In the genomic region with DNA sequence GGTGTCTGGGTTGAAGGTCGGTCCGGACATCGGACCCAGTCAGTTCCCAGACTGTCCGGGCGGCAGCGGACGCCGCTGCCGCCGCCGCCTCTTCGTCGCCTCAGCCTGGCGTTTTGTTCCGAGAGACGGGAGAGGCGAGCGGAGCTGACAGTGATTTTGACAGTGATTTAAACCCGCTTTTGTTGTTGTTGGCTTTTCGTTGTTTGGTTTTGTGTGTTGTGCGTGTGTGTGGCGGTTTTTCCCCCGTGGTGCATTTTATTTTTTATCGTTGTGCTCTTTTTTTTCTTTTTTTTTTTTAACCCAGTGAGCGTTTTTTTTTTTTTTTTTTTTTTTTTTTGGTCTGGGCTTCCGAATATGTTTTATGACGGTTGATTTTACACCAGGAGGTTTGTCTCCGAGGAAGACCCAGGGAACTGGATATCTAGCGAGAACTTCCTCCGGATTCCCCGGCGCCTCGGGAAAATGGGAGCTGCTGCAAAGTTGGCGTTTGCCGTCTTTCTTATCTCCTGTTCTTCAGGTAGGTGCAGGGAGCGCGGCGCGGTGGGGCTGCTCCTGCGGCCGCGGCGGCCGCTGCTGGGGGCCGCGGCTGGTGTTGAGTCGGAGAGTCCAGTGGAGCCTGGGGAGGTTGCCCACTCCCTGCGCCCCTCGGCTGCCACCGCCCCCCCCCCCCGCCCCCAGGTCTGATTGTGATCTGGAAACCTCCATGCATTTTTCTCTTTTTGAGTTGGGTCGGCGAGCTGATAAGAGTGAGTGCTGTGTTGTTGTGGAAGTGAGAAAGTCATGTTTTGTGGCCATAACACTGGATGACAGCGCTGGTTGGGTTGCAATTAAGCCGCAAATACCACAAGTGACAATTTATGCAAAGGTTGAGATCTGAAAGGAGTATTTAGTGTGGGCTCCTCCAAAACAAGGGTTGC, we compare ENCODE assay signal across 8 cellular contexts. TPM values are rescaled to one million over a fixed set of nuclear protein-coding genes. Genes with fewer than 3 reads are reported as not detected.
DNase-seq lines count a peak whose midpoint lies in the region; ATAC-seq and TF ChIP-seq lines count a peak whose summit lies in the region.

Gene ACVR2A (plus strand): TSS at position 339 of the 917 bp plus-strand sequence. CDS start 124 bp downstream, at position 463.

- intact Hi-C loops in CD8-positive, alpha-beta T cell (cut with DNase I, micrococcal nuclease) = loop anchor here (2.0 to 10.0 kb wide), 9 partner anchors 172 to 1742 kb away; partner anchors contain the start of genes KIF5C (in 2 of the 2), MMADHC (in 2 of the 2), EPC2 (in 1 of the 2) and MBD5 (in 1 of the 2)
- intact Hi-C loops in Panc1 (cut with micrococcal nuclease; ENCODE audit: unreplicated experiment) = no loop called here
- intact Hi-C loops in activated naive CD4-positive, alpha-beta T cell treated with anti-CD3 and anti-CD28 coated beads for 36 hours (cut with micrococcal nuclease) = loop anchor here (1.0 to 5.0 kb wide), 13 partner anchors 40 to 1742 kb away; partner anchors contain the start of genes KIF5C, MBD5 and MMADHC
- intact Hi-C loops in transverse colon (cut with DNase I; ENCODE audit: low total_unique reads) = no loop called here

- H3K27ac ChIP-seq in CD8-positive, alpha-beta T cell (ENCODE audit: low read depth, low read length) = peak within 1 kb of the TSS; percentile 54
- peak within 1 kb of the TSS; percentile 88 for H3K27ac ChIP-seq in Panc1 (ENCODE audit: low read length)
- H3K27ac ChIP-seq in transverse colon = peak within 1 kb of the TSS; percentile 97 to 100 (median 98)

- peaks cover 29% of the 10 kb centered on the region for H3K4me1 Mint-ChIP-seq in CD8-positive, alpha-beta T cell (ENCODE audit: low read depth)
- H3K4me1 Mint-ChIP-seq in activated naive CD4-positive, alpha-beta T cell treated with anti-CD3 and anti-CD28 coated beads for 36 hours (ENCODE audit: low read depth) = peaks cover 31% of the 10 kb centered on the region
- peaks cover 26% of the 10 kb centered on the region for H3K4me1 Mint-ChIP-seq in glutamatergic neuron (ENCODE audit: low read depth, unreplicated experiment)

- TF ChIP-seq POLR2A in transverse colon (IDR thresholded peaks at IDR 0.05) = no peak

- no peaks in the 10 kb centered on the region for H3K36me3 ChIP-seq in CD8-positive, alpha-beta T cell (ENCODE audit: insufficient read depth, low read length)
- H3K36me3 ChIP-seq in Panc1 (ENCODE audit: control insufficient read depth, insufficient read depth, low read length) (peaks cover 5% of the 10 kb centered on the region; the same call in 1 of the 2 replicates), transverse colon (no peaks in the 10 kb centered on the region)

- H3K36me3 Mint-ChIP-seq in CD8-positive, alpha-beta T cell = peaks cover 6% of the 10 kb centered on the region
- peaks cover 2% of the 10 kb centered on the region for H3K36me3 Mint-ChIP-seq in activated naive CD4-positive, alpha-beta T cell treated with anti-CD3 and anti-CD28 coated beads for 36 hours (ENCODE audit: low read depth)
- no peaks in the 10 kb centered on the region for H3K36me3 Mint-ChIP-seq in glutamatergic neuron (ENCODE audit: unreplicated experiment)

- H3K4me1 ChIP-seq in CD8-positive, alpha-beta T cell (ENCODE audit: insufficient read depth, low read length) = peaks cover 19% of the 10 kb centered on the region
- H3K4me1 ChIP-seq in Panc1 (ENCODE audit: control insufficient read depth, insufficient read depth, low read length) = peaks cover 16% of the 10 kb centered on the region
- peaks cover 0 to 42% (median 18%) of the 10 kb centered on the region in 4 donors for H3K4me1 ChIP-seq in transverse colon

- ATAC-seq in CD8-positive, alpha-beta T cell = peak; percentile 24
- peak; percentile 47 for ATAC-seq in GM19397 (IDR thresholded peaks at IDR 0.05; ENCODE audit: unreplicated experiment)
- peak; percentile 43 for ATAC-seq in HG03460 (IDR thresholded peaks at IDR 0.05; ENCODE audit: unreplicated experiment)
- ATAC-seq in Panc1 = peak; percentile 77

- no peaks in the 10 kb centered on the region for H3K9me3 Mint-ChIP-seq in CD8-positive, alpha-beta T cell
- H3K9me3 Mint-ChIP-seq in activated naive CD4-positive, alpha-beta T cell treated with anti-CD3 and anti-CD28 coated beads for 36 hours = no peaks in the 10 kb centered on the region
- peaks cover 13% of the 10 kb centered on the region for H3K9me3 Mint-ChIP-seq in glutamatergic neuron (ENCODE audit: unreplicated experiment)

- POLR2A ChIA-PET in CD8-positive, alpha-beta T cell (lab: Charles Lee) = interaction anchor here (0.7 to 1.5 kb wide), 4 partner anchors 176 to 798 kb away, joined by 3 to 5 read pairs (median 4); partner anchors contain the start of genes MBD5 and ORC4
- POLR2A ChIA-PET in Panc1 (lab: Charles Lee) = interaction anchor here (0.7 kb wide), 1 partner anchor 29 kb away, joined by 9 read pairs; no protein-coding TSS in a partner anchor

- WGBS in transverse colon (ENCODE audit: low coverage in 1 of 2), 2 donors = 0% methylated on average over 24 to 37 of the region's 55 CpGs

- CTCF ChIA-PET in CD8-positive, alpha-beta T cell (lab: Charles Lee) = interaction anchor here (0.7 to 1.7 kb wide), 2 partner anchors 40 to 67 kb away, joined by 3 to 5 read pairs; no protein-coding TSS in a partner anchor
- CTCF ChIA-PET in Panc1 (lab: Charles Lee) = interaction anchor here (0.6 kb wide), 1 partner anchor 1143 kb away, joined by 4 read pairs; no protein-coding TSS in a partner anchor
- CTCF ChIA-PET in activated naive CD4-positive, alpha-beta T cell treated with anti-CD3 and anti-CD28 coated beads for 36 hours (lab: Charles Lee) = interaction anchor here (1.7 kb wide), 1 partner anchor 66 kb away, joined by 8 read pairs; no protein-coding TSS in a partner anchor

- in situ Hi-C loops in Panc1 (cut with HindIII; ENCODE audit: low pct_unique_long_range_greater_than_20kb, low sequenced_read_pairs) = no loop called here
- in situ Hi-C loops in transverse colon (cut with MboI; ENCODE audit: low pct_ligation_motif_present in 1 of 4, low pct_unique_long_range_greater_than_20kb in 1 of 4, low sequenced_read_pairs in 3 of 4) = no loop called here

- H3K27me3 Mint-ChIP-seq in CD8-positive, alpha-beta T cell (ENCODE audit: low read depth) = peaks cover 21% of the 10 kb centered on the region
- H3K27me3 Mint-ChIP-seq in activated naive CD4-positive, alpha-beta T cell treated with anti-CD3 and anti-CD28 coated beads for 36 hours (ENCODE audit: low read depth) = peaks cover 12% of the 10 kb centered on the region
- peaks cover 16% of the 10 kb centered on the region for H3K27me3 Mint-ChIP-seq in glutamatergic neuron (ENCODE audit: unreplicated experiment)

- no TSS peak for BruUV-seq in Panc1 (replicated peaks; lab: Mats Ljungman, UMichigan)

- peak within 1 kb of the TSS; percentile 93 for H3K4me3 Mint-ChIP-seq in CD8-positive, alpha-beta T cell
- peak within 1 kb of the TSS; percentile 88 for H3K4me3 Mint-ChIP-seq in activated naive CD4-positive, alpha-beta T cell treated with anti-CD3 and anti-CD28 coated beads for 36 hours
- H3K4me3 Mint-ChIP-seq in glutamatergic neuron (ENCODE audit: unreplicated experiment) = peak within 1 kb of the TSS; percentile 90

- TF ChIP-seq EP300 in transverse colon (IDR thresholded peaks at IDR 0.05; ENCODE audit: low read depth) = no peak

- H3K27me3 ChIP-seq in CD8-positive, alpha-beta T cell (ENCODE audit: insufficient read depth, low read length) = no peaks in the 10 kb centered on the region
- H3K27me3 ChIP-seq in Panc1 (ENCODE audit: control insufficient read depth, insufficient read depth, low read length) = peaks cover 12% of the 10 kb centered on the region
- H3K27me3 ChIP-seq in transverse colon = no peaks in the 10 kb centered on the region

- no peak for TF ChIP-seq CTCF in CD8-positive, alpha-beta T cell (IDR thresholded peaks at IDR 0.05)
- TF ChIP-seq CTCF in Panc1 (IDR thresholded peaks at IDR 0.05) (no peak), glutamatergic neuron (IDR thresholded peaks at IDR 0.05; ENCODE audit: partially characterized antibody, unreplicated experiment) (no peak), transverse colon (IDR thresholded peaks at IDR 0.05) (no peak)

- peak in 6 of 7 experiments; percentile 15 to 62 (median 36) for DNase-seq in CD8-positive, alpha-beta T cell
- DNase-seq in Panc1 (ENCODE audit: low read depth, low spot score) (no peak), glutamatergic neuron (peak; percentile 43), occipital lobe (lab: John Stamatoyannopoulos, UW) (peak; percentile 25), transverse colon (peak; percentile 44)
- DNase-seq in activated naive CD4-positive, alpha-beta T cell treated with anti-CD3 and anti-CD28 coated beads for 36 hours = peak; percentile 69

- H3K27ac Mint-ChIP-seq in CD8-positive, alpha-beta T cell = peak within 1 kb of the TSS; percentile 75
- peak within 1 kb of the TSS; percentile 77 for H3K27ac Mint-ChIP-seq in activated naive CD4-positive, alpha-beta T cell treated with anti-CD3 and anti-CD28 coated beads for 36 hours
- H3K27ac Mint-ChIP-seq in glutamatergic neuron (ENCODE audit: unreplicated experiment) = peak within 1 kb of the TSS; percentile 95

- no peaks in the 10 kb centered on the region for H3K9me3 ChIP-seq in CD8-positive, alpha-beta T cell (ENCODE audit: low read length)
- H3K9me3 ChIP-seq in Panc1 (ENCODE audit: control insufficient read depth, insufficient read depth, low read depth, low read length) = no peaks in the 10 kb centered on the region
- H3K9me3 ChIP-seq in transverse colon = no peaks in the 10 kb centered on the region

- H3K4me3 ChIP-seq in CD8-positive, alpha-beta T cell (ENCODE audit: low read depth, low read length) = peak within 1 kb of the TSS; percentile 75
- H3K4me3 ChIP-seq in Panc1 (ENCODE audit: low read depth in 2 of 2, low read length in 2 of 2) (peak within 1 kb of the TSS; percentile 83 to 90), transverse colon (peak within 1 kb of the TSS; percentile 71 to 93 (median 84))

RNA-seq across cellular contexts. Expression of gene ACVR2A, which starts in this region (rescaled TPM):
- 1 to 10 TPM; 4.2 to 4.8 TPM for total RNA-seq in CD8-positive, alpha-beta T cell
- total RNA-seq in Panc1 (2021; ENCODE audit: unreplicated experiment) = 8.2 TPM
- 2.1 TPM for polyA plus RNA-seq in Panc1 (2012; ENCODE audit: insufficient read length)
- 1 to 10 TPM; 5.7 to 6.0 TPM for total RNA-seq in activated naive CD4-positive, alpha-beta T cell treated with anti-CD3 and anti-CD28 coated beads for 36 hours
- total RNA-seq in glutamatergic neuron (ENCODE audit: unreplicated experiment) = 110 TPM
- 125 TPM for total RNA-seq in occipital lobe
- 10 to 100 TPM; 15.7 to 36.0 (median 19.4) TPM for total RNA-seq in transverse colon

Comparison
In these comparisons a context has a peak if more than half of its experiments do, and no peak if none do; other contexts are left out.
1. ATAC-seq: peak in every context shown above with its lines; median percentile 77 in Panc1; 47 in GM19397; 43 in HG03460; 24 in CD8-positive, alpha-beta T cell.
2. intact Hi-C loops: an anchor here in CD8-positive, alpha-beta T cell (2.0 to 10.0 kb wide) and activated naive CD4-positive, alpha-beta T cell treated with anti-CD3 and anti-CD28 coated beads for 36 hours (1.0 to 5.0 kb wide); none called in Panc1 and transverse colon.